Comparison of ENCODE assay signal across 14 cellular contexts in genomic region chr17:49101054-49101534, GRCh38. TPM values are rescaled to one million over a fixed set of nuclear protein-coding genes. Genes with fewer than 3 reads are reported as not detected.
DNase-seq lines count a peak whose midpoint lies in the region; ATAC-seq and TF ChIP-seq lines count a peak whose summit lies in the region.
"Had no signal": no experiment of that assay in that cellular context is flagged by ENCODE, and none has a peak within 500 bp of the region (broad histone marks: within the 10 kb centered on the region; RNA-seq: fewer than 3 reads in every experiment).

No MANE protein-coding gene starts in this region.

- ATAC-seq in IMR-90 (ENCODE audit: low read depth) (peak; percentile 52), lower lobe of right lung (peak; percentile 62 to 90), HG03469 (IDR thresholded peaks at IDR 0.05; ENCODE audit: unreplicated experiment) (no peak)
- ATAC-seq: stimulated activated memory B cell treated with anti-CD40 and anti-IgM and Interleukin-4, amounts not matched to agents 10 μg/mL and 1 μg/mL and 100 μg/mL, for 72 hours had no signal

- no peak for TF ChIP-seq CTCF in C4-2B (conservative IDR thresholded peaks at IDR 0.05)
- TF ChIP-seq CTCF in IMR-90 (conservative IDR thresholded peaks at IDR 0.05; ENCODE audit: low read depth, low read length), result no peak
- TF ChIP-seq CTCF in lower lobe of right lung (IDR thresholded peaks at IDR 0.05), result no peak
- TF ChIP-seq CTCF in testis (IDR thresholded peaks at IDR 0.05), result no peak

- H3K9me1 ChIP-seq in IMR-90 (ENCODE audit: insufficient read depth, low read length), result peaks cover 24% of the 10 kb centered on the region

- dilution Hi-C loops in IMR-90 (cut with HindIII; ENCODE audit: low sequenced_read_pairs, unreplicated experiment), result no loop called here

- peak overlapping the region; percentile 55; the same call in 1 of the 2 replicates for H3K23ac ChIP-seq in IMR-90 (ENCODE audit: low read depth, low read length)

- peak overlapping the region; percentile 37 for H3K56ac ChIP-seq in IMR-90 (ENCODE audit: extremely low read depth, insufficient read depth, low read length)

- H2BK120ac ChIP-seq in IMR-90 (ENCODE audit: low read depth, low read length), result peak overlapping the region; percentile 87

- peak overlapping the region; percentile 89 for H4K91ac ChIP-seq in IMR-90 (ENCODE audit: insufficient read depth, low read depth, low read length)

- H3K27ac ChIP-seq in C4-2B (peak overlapping the region; percentile 42; the same call in 1 of the 2 replicates), IMR-90 (ENCODE audit: insufficient read depth, low read length) (peak overlapping the region; percentile 27; the same call in 1 of the 2 replicates), lower lobe of right lung (no peak overlapping the region), testis (no peak overlapping the region)
- H3K27ac ChIP-seq: WERI-Rb-1 had no signal

- H3K9me3 ChIP-seq in IMR-90 (ENCODE audit: control insufficient read depth, insufficient read depth, low read length), result no peaks in the 10 kb centered on the region
- H3K9me3 ChIP-seq in lower lobe of right lung, result no peaks in the 10 kb centered on the region
- H3K9me3 ChIP-seq in testis, result no peaks in the 10 kb centered on the region

- no peaks in the 10 kb centered on the region; a peak in 1 of 4 replicates for H3K79me1 ChIP-seq in IMR-90 (ENCODE audit: low read depth in 1 of 2, low read length in 2 of 2)

- WGBS in IMR-90 (ENCODE audit: extremely low coverage in 2 of 2, insufficient read length in 1 of 2), 2 experiments, result no CpG with 5 or more reads among the region's 4 CpGs
- 67 to 71% methylated on average over 4 of the region's 4 CpGs for WGBS in testis, 2 donors

- no peak for TF ChIP-seq POLR2A in IMR-90 (IDR thresholded peaks at IDR 0.05; ENCODE audit: low read depth, low read length)
- no peak for TF ChIP-seq POLR2A in testis (IDR thresholded peaks at IDR 0.05)

- peak overlapping the region; percentile 81 for H2AK5ac ChIP-seq in IMR-90 (ENCODE audit: low read depth, low read length)

- peak overlapping the region; percentile 28 to 45; a peak in 3 of 4 replicates for H4K8ac ChIP-seq in IMR-90 (ENCODE audit: low read depth in 2 of 2, low read length in 2 of 2)

- H3K4me3 ChIP-seq in IMR-90 (ENCODE audit: insufficient read depth, low read depth, low read length) (no peak overlapping the region), lower lobe of right lung (no peak overlapping the region), testis (no peak overlapping the region)
- H3K4me3 ChIP-seq: GM12878 had no signal

- H4K5ac ChIP-seq in IMR-90 (ENCODE audit: low read depth, low read length), result peak overlapping the region; percentile 70; the same call in 1 of the 2 replicates

- no peak overlapping the region for H3K9ac ChIP-seq in IMR-90 (ENCODE audit: low read depth, low read length)

- H3K27me3 ChIP-seq in IMR-90 (ENCODE audit: control insufficient read depth, insufficient read depth, low read length) (no peaks in the 10 kb centered on the region), lower lobe of right lung (ENCODE audit: low read depth) (no peaks in the 10 kb centered on the region), testis (no peaks in the 10 kb centered on the region)

- peak overlapping the region; percentile 84 for H3K14ac ChIP-seq in IMR-90 (replicated peaks; ENCODE audit: low read depth, low read length)

- BruUV-seq in IMR-90 (replicated peaks; lab: Mats Ljungman, UMichigan), result no TSS peak

- peaks cover 7% of the 10 kb centered on the region; the same call in 1 of the 2 replicates for H4K20me1 ChIP-seq in IMR-90 (ENCODE audit: insufficient read depth, low read length)

- TF ChIP-seq RAD21 in IMR-90 (IDR thresholded peaks at IDR 0.05; ENCODE audit: low read length), result no peak; the same call in 1 of the 2 replicates

- DNase-seq in IMR-90 (peak; percentile 86), astrocyte of the hippocampus (ENCODE audit: low read depth, low spot score) (peak; percentile 82), lower lobe of right lung (no peak), testis (no peak), medulla oblongata (ENCODE audit: extremely low spot score) (no peak)
- DNase-seq in stimulated activated CD4-positive, alpha-beta T cell treated with anti-CD3 and anti-CD28 coated beads, Interleukin-2, amount 100 ng/mL, for 24 hours, result no peak
- DNase-seq: C1 segment of cervical spinal cord, head of caudate nucleus, WERI-Rb-1 had no signal

- H2BK5ac ChIP-seq in IMR-90 (ENCODE audit: low read depth, low read length, poor library complexity, severe bottlenecking), result peak overlapping the region; percentile 79

- H2BK15ac ChIP-seq in IMR-90 (ENCODE audit: low read depth, low read length), result peak overlapping the region; percentile 50; the same call in 2 of the 3 replicates

- in situ Hi-C loops in IMR-90 (cut with MboI; ENCODE audit: low sequenced_read_pairs), result no loop called here

- CTCF ChIA-PET in IMR-90 (lab: Yijun Ruan, JAX), result interaction anchor here (1.1 kb wide), 1 partner anchor 67 kb away, joined by 3 read pairs; no protein-coding TSS in a partner anchor

- peak overlapping the region; percentile 87 for H3K4ac ChIP-seq in IMR-90 (ENCODE audit: low read depth, low read length)

- H3K4me1 ChIP-seq in IMR-90 (ENCODE audit: control insufficient read depth, insufficient read depth, low read length) (peaks cover 17% of the 10 kb centered on the region), lower lobe of right lung (no peaks in the 10 kb centered on the region), testis (no peaks in the 10 kb centered on the region)

- H2BK20ac ChIP-seq in IMR-90 (ENCODE audit: low read depth, low read length), result peak overlapping the region; percentile 95

- POLR2A ChIA-PET in IMR-90 (lab: Charles Lee; ENCODE audit: unreplicated experiment), result interaction anchor here (0.6 kb wide), 1 partner anchor 43 kb away, joined by 3 read pairs; no protein-coding TSS in a partner anchor

- peak overlapping the region; percentile 88; the same call in 1 of the 2 replicates for H3K18ac ChIP-seq in IMR-90 (ENCODE audit: low read depth, low read length)

- H3K36me3 ChIP-seq in IMR-90 (ENCODE audit: control insufficient read depth, insufficient read depth, low read length) (no peaks in the 10 kb centered on the region), lower lobe of right lung (no peaks in the 10 kb centered on the region), testis (ENCODE audit: low read depth, missing control alignments) (no peaks in the 10 kb centered on the region)
- H3K36me3 ChIP-seq: WERI-Rb-1 had no signal

- no peak overlapping the region for H2AFZ ChIP-seq in IMR-90 (replicated peaks; ENCODE audit: low read length, poor library complexity)

- no peak overlapping the region for H2AK9ac ChIP-seq in IMR-90 (replicated peaks; ENCODE audit: low read depth, low read length, poor library complexity)

- intact Hi-C loops in IMR-90 (cut with micrococcal nuclease), result no loop called here
- intact Hi-C loops in lower lobe of right lung (cut with DNase I), result no loop called here
- intact Hi-C loops in testis (cut with DNase I; ENCODE audit: low total_unique reads), result no loop called here

- H3K4me2 ChIP-seq in IMR-90 (ENCODE audit: low read depth, low read length), result peak overlapping the region; percentile 20; the same call in 1 of the 2 replicates

TF ChIP-seq in IMR-90, 13 proteins besides CTCF, POLR2A, EP300 and RAD21:
- peak; percentile 75 for TF ChIP-seq RCOR1 (IDR thresholded peaks at IDR 0.05; ENCODE audit: insufficient replicate concordance, low read length)
- TF ChIP-seq CHD1 (IDR thresholded peaks at IDR 0.05; ENCODE audit: low read depth, low read length), result no peak
- TF ChIP-seq MAFK (IDR thresholded peaks at IDR 0.05; ENCODE audit: low read depth, low read length), result peak; percentile 72
- TF ChIP-seq NFE2L2 (IDR thresholded peaks at IDR 0.05; ENCODE audit: low read depth, low read length), result no peak
- no peak for TF ChIP-seq USF2 (IDR thresholded peaks at IDR 0.05; ENCODE audit: low read depth, low read length)
- peak; percentile 29; the same call in 1 of the 2 replicates for TF ChIP-seq BHLHE40 (IDR thresholded peaks at IDR 0.05; ENCODE audit: low read depth, low read length)
- no peak for TF ChIP-seq MXI1 (IDR thresholded peaks at IDR 0.05; ENCODE audit: borderline replicate concordance, low read depth, low read length)
- TF ChIP-seq CEBPB (IDR thresholded peaks at IDR 0.05; ENCODE audit: low read depth, low read length), result peak; percentile 43; the same call in 1 of the 2 replicates
- TF ChIP-seq RFX5 (IDR thresholded peaks at IDR 0.05; ENCODE audit: low read depth, low read length), result no peak
- no peak for TF ChIP-seq ELK1 (IDR thresholded peaks at IDR 0.05; ENCODE audit: borderline replicate concordance, low read depth, low read length)
- TF ChIP-seq MAZ (IDR thresholded peaks at IDR 0.05; ENCODE audit: borderline replicate concordance, low read depth, low read length), result no peak
- 0 out of 2 replicates have a peak, but pooled peaks have one; percentile 29 for TF ChIP-seq FOS (IDR thresholded peaks at IDR 0.05; ENCODE audit: low read depth, low read length)
- TF ChIP-seq SMC3 (IDR thresholded peaks at IDR 0.05; ENCODE audit: low read depth, low read length), result peak; percentile 20; the same call in 1 of the 2 replicates

RNA-seq across cellular contexts. Expression of gene B4GALNT2, which starts 31.5 kb away (rescaled TPM):
- total RNA-seq in IMR-90 (2012; rRNA removed) (under 0.01 TPM in 1 of 2 replicates, not detected in the other), lower lobe of right lung (0.15 TPM), testis (under 1 TPM; 0.24 to 0.37 TPM)
- polyA plus RNA-seq in IMR-90 (2012; rRNA removed) (0.06 TPM in 1 of 2 replicates, not detected in the other), testis (ENCODE audit: insufficient read depth, low read depth, low replicate concordance) (0.69 TPM)
- polyA plus RNA-seq in IMR-90 (2012; cell fraction: cytosol; rRNA removed), result not detected in 2 replicates
- not detected in 2 replicates for polyA plus RNA-seq in IMR-90 (2012; cell fraction: nucleus; rRNA removed; ENCODE audit: low replicate concordance)
- total RNA-seq: GM12878, LHCN-M2 had no signal
- polyA plus RNA-seq: GM12878 had no signal

Comparison
In these comparisons a context has a peak if more than half of its experiments do, and no peak if none do; other contexts are left out.
1. H3K27ac ChIP-seq: peak in C4-2B (single experiment) and IMR-90 (single experiment); none in lower lobe of right lung (single experiment) and testis (0 of 2).
2. DNase-seq: peak in IMR-90 (single experiment) and astrocyte of the hippocampus (single experiment); none in lower lobe of right lung (single experiment), testis (single experiment), stimulated activated CD4-positive, alpha-beta T cell treated with anti-CD3 and anti-CD28 coated beads, Interleukin-2, amount 100 ng/mL, for 24 hours (0 of 2) and medulla oblongata (single experiment).